In the genomic region with DNA sequence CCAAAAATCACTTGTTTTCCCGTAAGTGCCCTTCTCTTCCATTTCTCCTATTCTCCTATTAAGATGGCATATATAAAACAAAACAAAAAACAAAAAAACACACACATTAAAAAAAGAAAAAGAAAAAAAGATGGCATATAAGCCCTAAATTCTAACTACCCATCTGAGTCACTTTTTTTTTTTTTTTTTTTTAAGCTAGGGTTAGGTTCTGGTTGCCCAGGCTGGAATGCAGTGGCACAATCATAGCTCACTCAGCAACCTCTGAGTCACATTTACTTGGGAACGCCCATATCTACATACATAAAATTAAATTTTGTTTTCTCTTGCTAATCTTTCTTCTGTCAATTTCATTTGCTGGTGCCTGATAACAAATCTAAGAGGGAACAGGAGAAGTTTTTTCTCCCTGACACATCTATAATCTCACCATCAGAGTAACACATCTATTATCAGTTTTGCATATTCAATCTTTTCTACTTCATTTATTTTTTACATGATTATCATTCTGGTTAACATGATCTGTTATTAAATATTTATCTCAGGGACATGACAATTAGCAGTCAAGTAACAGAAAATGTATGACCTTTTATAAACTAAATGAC, we compare ENCODE assay signal across 1 cellular context.
TF ChIP-seq lines count a peak whose summit lies in the region.

No MANE protein-coding gene starts in this region.

TF ChIP-seq in SK-N-SH, 30 proteins besides CTCF, POLR2A, EP300 and RAD21:
- TF ChIP-seq RFX5 (IDR thresholded peaks at IDR 0.05; ENCODE audit: low read length) (peak; percentile 84), GABPA (IDR thresholded peaks at IDR 0.05; ENCODE audit: low read depth) (no peak)
